Comparison of ENCODE assay signal across 1 cellular context in genomic region chr13:31161583-31162150, GRCh38.
TF ChIP-seq lines count a peak whose summit lies in the region.

TSS of gene HSPH1 (minus strand) at chr13:31161904. CDS start at chr13:31161582, 322 bp downstream.

TF ChIP-seq in SK-N-SH treated with all-trans-retinoic acid at 6 μM for 48 hours, 23 proteins besides CTCF, POLR2A, EP300 and RAD21 (continued from another document):
- no peak for TF ChIP-seq POU6F1 (CRISPR knock-in tag; IDR thresholded peaks at IDR 0.05; ENCODE audit: borderline replicate concordance, low read depth)
